Comparison of ENCODE assay signal across 1 cellular context in the genomic region with DNA sequence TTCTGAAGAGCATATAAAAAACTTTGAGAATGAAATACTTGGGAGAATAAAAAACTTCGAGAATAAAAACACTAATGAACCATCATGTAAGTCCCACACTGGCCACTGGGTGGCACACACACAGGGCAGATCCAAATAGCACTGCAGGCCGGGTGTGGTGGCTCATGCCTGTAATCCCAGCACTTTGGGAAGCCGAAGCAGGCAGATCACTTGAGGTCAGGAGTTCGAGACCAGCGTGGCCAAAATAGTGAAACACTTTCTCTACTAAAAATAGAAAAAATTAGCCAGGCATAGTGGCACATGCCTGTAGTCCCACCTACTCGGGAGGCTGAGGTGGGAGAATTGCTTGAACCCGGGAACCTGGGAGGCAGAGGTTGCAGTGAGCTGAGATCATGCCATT.
TF ChIP-seq lines count a peak whose summit lies in the region.

No MANE protein-coding gene starts in this region.

TF ChIP-seq in IMR-90, 13 proteins besides CTCF, POLR2A, EP300 and RAD21:
- TF ChIP-seq SMC3 (IDR thresholded peaks at IDR 0.05; ENCODE audit: low read depth, low read length) = peak; percentile 71
